ENCODE assay signal across 8 cellular contexts in genomic region chr6:152982768-152983636, GRCh38.
DNase-seq lines count a peak whose midpoint lies in the region; ATAC-seq, FAIRE-seq and TF ChIP-seq lines count a peak whose summit lies in the region.

TSS of gene FBXO5 (minus strand) at chr6:152983041. CDS start at chr6:152982959, 82 bp downstream.

- peak; percentile 77 for ATAC-seq in GM19035 (IDR thresholded peaks at IDR 0.05; ENCODE audit: unreplicated experiment)
- peak; percentile 84 for ATAC-seq in HG03354 (IDR thresholded peaks at IDR 0.05; ENCODE audit: poor library complexity, severe bottlenecking, unreplicated experiment)
- peak; percentile 88 to 93 for ATAC-seq in activated CD4-positive, CD25-positive, alpha-beta regulatory T cell treated with anti-CD3 and anti-CD28 coated beads, Interleukin-2, amount 50 U/mL, for 24 hours

- FAIRE-seq in islet of Langerhans (lab: Jason Lieb, UNC), result peak; percentile 43

- TF ChIP-seq CTCF in AG09319 (IDR thresholded peaks at IDR 0.05; ENCODE audit: low read depth, low read length), result no peak

- DNase-seq in AG09319 (ENCODE audit: extremely low read depth, low read depth) (peak; percentile 96), NCI-H446 treated with DMSO at 0.1 percent for 48 hours (lab: John Stamatoyannopoulos, UW) (peak; percentile 95), cerebellar cortex (ENCODE audit: low spot score) (peak; percentile 97)
- peak; percentile 97 for DNase-seq in stimulated activated CD4-positive, alpha-beta T cell treated with anti-CD3 and anti-CD28 coated beads, Interleukin-12 subunit alpha, Interleukin-12 subunit beta, amount 100 ng/mL, for 4 hours

Comparison
In these comparisons a context has a peak if more than half of its experiments do, and no peak if none do; other contexts are left out.
1. Peak in every context shown above with its lines: DNase-seq and ATAC-seq.